13 cellular contexts compared by ENCODE assay signal in the genomic region with DNA sequence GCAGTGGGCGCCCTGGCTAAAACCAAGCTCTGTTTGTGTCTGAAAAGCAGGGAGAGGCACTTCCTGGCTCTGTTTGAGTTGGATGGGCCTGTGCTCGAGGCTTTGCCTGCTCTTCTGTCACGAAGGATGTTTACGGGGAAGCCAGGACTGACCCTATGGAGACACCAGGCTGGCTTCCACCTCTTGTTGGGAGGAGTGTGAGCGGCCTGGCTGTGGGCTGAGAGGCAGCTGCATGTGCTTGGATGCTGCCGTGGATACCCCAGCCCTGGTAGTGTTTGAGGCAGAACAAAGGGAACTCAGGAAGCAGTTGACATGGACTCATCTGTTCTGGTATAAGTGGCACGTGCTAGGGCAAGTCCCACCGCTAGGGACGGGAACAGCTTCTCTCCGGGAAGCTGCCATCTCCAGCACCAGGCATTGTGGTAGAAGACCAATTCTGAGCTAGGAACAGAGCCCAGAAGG. TPM values are rescaled to one million over a fixed set of nuclear protein-coding genes. Genes with fewer than 3 reads are reported as not detected.
DNase-seq lines count a peak whose midpoint lies in the region; ATAC-seq, FAIRE-seq and TF ChIP-seq lines count a peak whose summit lies in the region.
"Had no signal": no experiment of that assay in that cellular context is flagged by ENCODE, and none has a peak within 500 bp of the region (broad histone marks: within the 10 kb centered on the region; RNA-seq: fewer than 3 reads in every experiment).

No MANE protein-coding gene starts in this region.

- dilution Hi-C loops in endothelial cell of umbilical vein (cut with MboI; ENCODE audit: extremely low pct_ligation_motif_present, low sequenced_read_pairs) = no loop called here

- H3K27ac ChIP-seq in endothelial cell of umbilical vein (ENCODE audit: insufficient read depth, low read depth, low read length) = no peak overlapping the region
- H3K27ac ChIP-seq in tibial artery = peak overlapping the region; percentile 89 to 94
- H3K27ac ChIP-seq: parathyroid adenoma had no signal

- peak overlapping the region; percentile 55 for H2AFZ ChIP-seq in endothelial cell of umbilical vein (ENCODE audit: low read depth, low read length)
- H2AFZ ChIP-seq: parathyroid adenoma had no signal

- H3K4me3 ChIP-seq in endothelial cell of umbilical vein (replicated peaks in 1 of 3; ENCODE audit: insufficient read depth in 1 of 3, low read depth in 1 of 3, low read length in 3 of 3) = no peak overlapping the region
- H3K4me3 ChIP-seq in tibial artery = peak overlapping the region in 1 of 2 donors; percentile 31

- BruUV-seq in endothelial cell of umbilical vein (replicated peaks; lab: Mats Ljungman, UMichigan) = no TSS peak

- H4K20me1 ChIP-seq in endothelial cell of umbilical vein (replicated peaks; ENCODE audit: control insufficient read depth, extremely low read depth, insufficient read depth, low read length) = no peaks in the 10 kb centered on the region

- H3K9me3 ChIP-seq in endothelial cell of umbilical vein (replicated peaks; ENCODE audit: control insufficient read depth, insufficient read depth, low read length) (no peaks in the 10 kb centered on the region), tibial artery (no peaks in the 10 kb centered on the region)

- no peak for TF ChIP-seq POLR2A in endothelial cell of umbilical vein (IDR thresholded peaks at IDR 0.05; ENCODE audit: low read depth, low read length)

- H3K4me1 ChIP-seq in endothelial cell of umbilical vein (ENCODE audit: control insufficient read depth, extremely low read depth, insufficient read depth, low read length) (no peaks in the 10 kb centered on the region), tibial artery (peaks cover 3 to 56% (median 46%) of the 10 kb centered on the region in 4 donors)
- H3K4me1 ChIP-seq: parathyroid adenoma had no signal

- no peak for FAIRE-seq in endothelial cell of umbilical vein (lab: Jason Lieb, UNC)

- no peak overlapping the region for H3K9ac ChIP-seq in endothelial cell of umbilical vein (replicated peaks; ENCODE audit: extremely low read depth, insufficient read depth, low read length)
- H3K9ac ChIP-seq: parathyroid adenoma had no signal

- intact Hi-C loops in cardiac septum (cut with DNase I) (no loop called here), Right ventricle myocardium inferior (cut with DNase I) (loop anchor here (5.0 kb wide), 1 partner anchor 129 kb away; no protein-coding TSS in a partner anchor), endothelial cell of umbilical vein (cut with micrococcal nuclease) (no loop called here), tibial artery (cut with DNase I; ENCODE audit: low total_unique reads) (no loop called here)

- POLR2A ChIA-PET in endothelial cell of umbilical vein (lab: Charles Lee) = no interaction called here

- H3K4me2 ChIP-seq in endothelial cell of umbilical vein (ENCODE audit: insufficient read depth, low read length) = no peak overlapping the region

- H3K27me3 ChIP-seq in endothelial cell of umbilical vein (ENCODE audit: control insufficient read depth in 2 of 2, insufficient read depth in 2 of 2, low read length in 2 of 2) = peaks cover 3 to 4% of the 10 kb centered on the region in 2 experiments
- H3K27me3 ChIP-seq in tibial artery = no peaks in the 10 kb centered on the region
- H3K27me3 ChIP-seq: SJCRH30 had no signal

- no peaks in the 10 kb centered on the region for H3K79me2 ChIP-seq in endothelial cell of umbilical vein (ENCODE audit: control insufficient read depth, insufficient read depth, low read length)
- H3K79me2 ChIP-seq: parathyroid adenoma had no signal

- peak in 1 of 2 donors; percentile 44 for TF ChIP-seq CTCF in endothelial cell of umbilical vein (IDR thresholded peaks at IDR 0.05; ENCODE audit: extremely low read depth in 1 of 2, insufficient read depth in 1 of 2, low read depth in 1 of 2, low read length in 2 of 2)
- peak in 1 of 2 experiments; percentile 22 for TF ChIP-seq CTCF in tibial artery (IDR thresholded peaks at IDR 0.05)

- H3K9me1 ChIP-seq in endothelial cell of umbilical vein (replicated peaks; ENCODE audit: control insufficient read depth, extremely low read depth, insufficient read depth, low read length) = no peaks in the 10 kb centered on the region

- H3K36me3 ChIP-seq in endothelial cell of umbilical vein (ENCODE audit: control insufficient read depth in 2 of 2, extremely low read depth in 1 of 2, insufficient read depth in 2 of 2, low read length in 2 of 2) (no peaks in the 10 kb centered on the region), tibial artery (peaks cover 0 to 23% (median 0%) of the 10 kb centered on the region in 3 donors)
- H3K36me3 ChIP-seq: SJCRH30 had no signal

- peak; percentile 71 for DNase-seq in cardiac septum (ENCODE audit: low spot score)
- DNase-seq in Right ventricle myocardium inferior (ENCODE audit: missing footprints) = no peak
- peak; percentile 66 for DNase-seq in endothelial cell of umbilical vein (ENCODE audit: low read depth, low spot score)
- peak; percentile 15 for DNase-seq in midbrain (lab: John Stamatoyannopoulos, UW)
- DNase-seq in tibial artery = peak in 1 of 2 donors; percentile 74
- DNase-seq in retina = no peak
- DNase-seq in NCI-H748 (lab: John Stamatoyannopoulos, UW; ENCODE audit: unreplicated experiment) = no peak
- DNase-seq: activated CD8-positive, alpha-beta memory T cell treated with anti-CD3 and anti-CD28 coated beads for 24 hours; NCI-H1417 treated with DMSO at 0.1 percent for 48 hours; NCI-H226 had no signal

- ATAC-seq in Right ventricle myocardium inferior = no peak
- no peak for ATAC-seq in GM18868 (IDR thresholded peaks at IDR 0.05; ENCODE audit: unreplicated experiment)

- CTCF ChIA-PET in endothelial cell of umbilical vein (lab: Charles Lee) = interaction anchor here (1.0 to 1.4 kb wide), 3 partner anchors 13 to 28 kb away, joined by 3 to 5 read pairs (median 3); no protein-coding TSS in a partner anchor

TF ChIP-seq in endothelial cell of umbilical vein, 7 proteins besides CTCF, POLR2A, EP300 and RAD21:
- TF ChIP-seq EZH2 (IDR thresholded peaks at IDR 0.05; ENCODE audit: borderline replicate concordance, low read depth, low read length, severe bottlenecking) = no peak
- TF ChIP-seq MYC (IDR thresholded peaks at IDR 0.05; ENCODE audit: low read depth, low read length) = no peak
- TF ChIP-seq FOS (IDR thresholded peaks at IDR 0.05; ENCODE audit: borderline replicate concordance, insufficient read depth, low read length) = no peak
- no peak for TF ChIP-seq JUN (IDR thresholded peaks at IDR 0.05; ENCODE audit: borderline replicate concordance, insufficient read depth, insufficient read length, low read depth)
- TF ChIP-seq, protein P1, sequence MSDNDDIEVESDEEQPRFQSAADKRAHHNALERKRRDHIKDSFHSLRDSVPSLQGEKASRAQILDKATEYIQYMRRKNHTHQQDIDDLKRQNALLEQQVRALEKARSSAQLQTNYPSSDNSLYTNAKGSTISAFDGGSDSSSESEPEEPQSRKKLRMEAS (IDR thresholded peaks at IDR 0.05; ENCODE audit: insufficient read depth, insufficient read length) = no peak
- no peak for TF ChIP-seq GATA2 (IDR thresholded peaks at IDR 0.05; ENCODE audit: insufficient read depth, insufficient read length, low read depth, low read length)
- no peak for TF ChIP-seq POLR2AphosphoS5 (IDR thresholded peaks at IDR 0.05; ENCODE audit: insufficient read depth, low read depth, low read length)

RNA-seq across cellular contexts. Expression of a gene that starts 17.6 kb away (rescaled TPM):
- total RNA-seq in cardiac septum = 35.6 TPM
- total RNA-seq in Right ventricle myocardium inferior = 36.2 TPM
- total RNA-seq in endothelial cell of umbilical vein = 47.1 and 52.5 TPM in 2 replicates
- 118 and 129 TPM in 2 replicates for polyA plus RNA-seq in endothelial cell of umbilical vein
- polyA plus RNA-seq in endothelial cell of umbilical vein (2011; cell fraction: cytosol; rRNA removed) = 81.9 and 87.0 TPM in 2 replicates
- polyA plus RNA-seq in endothelial cell of umbilical vein (2011; cell fraction: nucleus; rRNA removed) = 111 and 132 TPM in 2 replicates
- polyA plus RNA-seq in endothelial cell of umbilical vein (2012) = 39.8 and 58.5 TPM in 2 replicates
- polyA minus RNA-seq in endothelial cell of umbilical vein = 89.6 and 103 TPM in 2 replicates
- polyA minus RNA-seq in endothelial cell of umbilical vein (2011; cell fraction: cytosol; rRNA and poly(A)+ RNA removed) = 32.2 TPM
- polyA minus RNA-seq in endothelial cell of umbilical vein (2011; cell fraction: nucleus; rRNA and poly(A)+ RNA removed) = 34.2 and 46.8 TPM in 2 replicates

Comparison
In these comparisons a context has a peak if more than half of its experiments do, and no peak if none do; other contexts are left out.
1. DNase-seq: peak in cardiac septum (single experiment), endothelial cell of umbilical vein (single experiment) and midbrain (single experiment); none in Right ventricle myocardium inferior (single experiment), retina (single experiment) and NCI-H748 (single experiment).